ENCODE assay signal across 18 cellular contexts in genomic region chr18:814300-815084, GRCh38. TPM values are rescaled to one million over a fixed set of nuclear protein-coding genes. Genes with fewer than 3 reads are reported as not detected.
DNase-seq lines count a peak whose midpoint lies in the region; TF ChIP-seq lines count a peak whose summit lies in the region.
"Had no signal": no experiment of that assay in that cellular context is flagged by ENCODE, and none has a peak within 500 bp of the region (broad histone marks: within the 10 kb centered on the region; RNA-seq: fewer than 3 reads in every experiment).

No MANE protein-coding gene starts in this region.

- no peak for TF ChIP-seq POLR2A in NB4 (IDR thresholded peaks at IDR 0.05; ENCODE audit: extremely low read depth, insufficient read length)

- intact Hi-C loops in activated CD4-positive, alpha-beta T cell treated with anti-CD3 and anti-CD28 coated beads, Interleukin-2, amount 10 ng/mL, durations not matched to agents 24 days and 14 days (cut with micrococcal nuclease): loop anchor here (5.0 kb wide), 1 partner anchor 657 kb away; the partner anchor contains the start of gene USP14

- TF ChIP-seq CTCF in NB4 (IDR thresholded peaks at IDR 0.05; ENCODE audit: low read depth, low read length): no peak
- TF ChIP-seq CTCF in brain (conservative IDR thresholded peaks at IDR 0.05): no peak
- no peak for TF ChIP-seq CTCF in progenitor cell of endocrine pancreas (IDR thresholded peaks at IDR 0.05; ENCODE audit: unreplicated experiment)
- no peak for TF ChIP-seq CTCF in GM20000 (IDR thresholded peaks at IDR 0.05; ENCODE audit: extremely low read depth, missing control alignments)

- H3K27me3 Mint-ChIP-seq in activated CD4-positive, alpha-beta T cell treated with anti-CD3 and anti-CD28 coated beads, Interleukin-2, amount 10 ng/mL, durations not matched to agents 24 days and 14 days: peaks cover 5% of the 10 kb centered on the region
- H3K27me3 Mint-ChIP-seq in brain: peaks cover 38% of the 10 kb centered on the region
- peaks cover 3% of the 10 kb centered on the region for H3K27me3 Mint-ChIP-seq in progenitor cell of endocrine pancreas

- peak; percentile 58 for DNase-seq in activated CD4-positive, alpha-beta T cell treated with anti-CD3 and anti-CD28 coated beads, Interleukin-2, amount 10 ng/mL, durations not matched to agents 24 days and 14 days
- no peak for DNase-seq in activated CD4-positive, alpha-beta T cell treated with anti-CD3 and anti-CD28 coated beads, Interleukin-2, amount 50 U/mL, for 1 hour
- no peak for DNase-seq in NB4 (ENCODE audit: low read depth)
- no peak for DNase-seq in progenitor cell of endocrine pancreas (ENCODE audit: low spot score, unreplicated experiment)
- no peak for DNase-seq in NK-92 treated with Interleukin-12 subunit alpha and Interleukin-12 subunit beta, amount 100 ng/mL, for 24 hours (lab: John Stamatoyannopoulos, UW)
- DNase-seq in inferior parietal cortex (ENCODE audit: extremely low spot score): no peak
- no peak for DNase-seq in GM20000 (ENCODE audit: low spot score)
- DNase-seq: ACHN; activated CD4-positive, alpha-beta T cell treated with anti-CD3 and anti-CD28 coated beads, Interleukin-2, amount 10 ng/mL, durations not matched to agents 7 days and 5 days; amygdala; dorsolateral prefrontal cortex; EL; foreskin fibroblast; NCI-H187 treated with DMSO at 0.1 percent for 48 hours; upper lobe of right lung had no signal

- peak overlapping the region; percentile 1 for H3K4me3 Mint-ChIP-seq in activated CD4-positive, alpha-beta T cell treated with anti-CD3 and anti-CD28 coated beads, Interleukin-2, amount 10 ng/mL, durations not matched to agents 24 days and 14 days
- H3K4me3 Mint-ChIP-seq in brain (peak overlapping the region; percentile 16 to 83 (median 31)), progenitor cell of endocrine pancreas (ENCODE audit: low read depth) (peak overlapping the region; percentile 23)

- peak overlapping the region; percentile 72 for H3K4me3 ChIP-seq in NB4 (ENCODE audit: low read depth, low read length)
- H3K4me3 ChIP-seq: skin epidermis, upper lobe of right lung had no signal

- peaks cover 49% of the 10 kb centered on the region for H3K4me1 Mint-ChIP-seq in activated CD4-positive, alpha-beta T cell treated with anti-CD3 and anti-CD28 coated beads, Interleukin-2, amount 10 ng/mL, durations not matched to agents 24 days and 14 days
- H3K4me1 Mint-ChIP-seq in brain (peaks cover 27% of the 10 kb centered on the region), progenitor cell of endocrine pancreas (ENCODE audit: low read depth) (peaks cover 22% of the 10 kb centered on the region)

- H3K36me3 Mint-ChIP-seq in activated CD4-positive, alpha-beta T cell treated with anti-CD3 and anti-CD28 coated beads, Interleukin-2, amount 10 ng/mL, durations not matched to agents 24 days and 14 days (ENCODE audit: low read depth): peaks cover 4% of the 10 kb centered on the region
- H3K36me3 Mint-ChIP-seq in brain (no peaks in the 10 kb centered on the region), progenitor cell of endocrine pancreas (ENCODE audit: insufficient read depth) (no peaks in the 10 kb centered on the region)
- H3K36me3 Mint-ChIP-seq: IgD-negative memory B cell had no signal

- peaks cover 4% of the 10 kb centered on the region for H3K9me3 Mint-ChIP-seq in activated CD4-positive, alpha-beta T cell treated with anti-CD3 and anti-CD28 coated beads, Interleukin-2, amount 10 ng/mL, durations not matched to agents 24 days and 14 days
- peaks cover 0 to 5% (median 0%) of the 10 kb centered on the region in 5 experiments for H3K9me3 Mint-ChIP-seq in brain
- no peaks in the 10 kb centered on the region for H3K9me3 Mint-ChIP-seq in progenitor cell of endocrine pancreas (ENCODE audit: low read depth)
- H3K9me3 Mint-ChIP-seq: activated CD4-positive, alpha-beta T cell treated with anti-CD3 and anti-CD28 coated beads, Interleukin-2, amount 10 ng/mL, durations not matched to agents 7 days and 5 days had no signal

- H3K27ac Mint-ChIP-seq in activated CD4-positive, alpha-beta T cell treated with anti-CD3 and anti-CD28 coated beads, Interleukin-2, amount 10 ng/mL, durations not matched to agents 24 days and 14 days: peak overlapping the region; percentile 49
- peak overlapping the region in 3 of 5 experiments; percentile 13 to 60 (median 20) for H3K27ac Mint-ChIP-seq in brain
- H3K27ac Mint-ChIP-seq in progenitor cell of endocrine pancreas: no peak overlapping the region

RNA-seq across cellular contexts. Expression of gene YES1, which starts 2.5 kb away (rescaled TPM):
- 16.3 and 18.7 TPM in 2 replicates for total RNA-seq in activated CD4-positive, alpha-beta T cell treated with anti-CD3 and anti-CD28 coated beads, Interleukin-2, amount 10 ng/mL, durations not matched to agents 24 days and 14 days
- 8.2 TPM for polyA plus RNA-seq in brain (ENCODE audit: insufficient read depth, low read depth, low replicate concordance)
- 55.5 and 58.8 TPM in 2 replicates for total RNA-seq in progenitor cell of endocrine pancreas
